25 cellular contexts compared by ENCODE assay signal in the genomic region with DNA sequence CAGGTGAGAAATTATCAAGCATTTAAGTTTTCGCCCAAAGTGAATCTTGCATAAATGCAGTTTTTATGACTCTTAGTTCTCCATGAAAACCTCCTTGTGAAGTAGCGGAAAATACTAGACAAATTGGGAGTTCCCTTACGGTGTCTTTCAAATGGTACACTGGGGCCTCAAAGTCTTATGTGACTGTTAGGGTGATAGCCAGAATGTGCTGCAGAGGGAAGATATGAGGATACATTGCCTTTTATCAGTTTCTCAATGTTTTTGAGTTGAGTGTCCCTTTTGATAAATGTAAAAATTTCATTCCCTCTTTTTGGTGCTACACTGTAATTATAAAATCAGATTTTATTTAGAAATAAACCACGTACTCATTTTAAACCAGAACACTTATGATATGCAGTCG. TPM values are rescaled to one million over a fixed set of nuclear protein-coding genes. Genes with fewer than 3 reads are reported as not detected.
DNase-seq lines count a peak whose midpoint lies in the region; ATAC-seq and TF ChIP-seq lines count a peak whose summit lies in the region.
"Had no signal": no experiment of that assay in that cellular context is flagged by ENCODE, and none has a peak within 500 bp of the region (broad histone marks: within the 10 kb centered on the region; RNA-seq: fewer than 3 reads in every experiment).

No MANE protein-coding gene starts in this region.

- peak overlapping the region; percentile 54 to 98 (median 89) for H3K27ac Mint-ChIP-seq in CD4-positive, alpha-beta memory T cell
- peak overlapping the region; percentile 82 for H3K27ac Mint-ChIP-seq in activated CD8-positive, alpha-beta T cell treated with anti-CD3 and anti-CD28 coated beads, Interleukin-2, amount 10 ng/mL, durations not matched to agents 7 days and 5 days

- H3K9me3 ChIP-seq in CD4-positive, alpha-beta memory T cell (ENCODE audit: control insufficient read depth in 1 of 2, low read length in 2 of 2): no peaks in the 10 kb centered on the region
- H3K9me3 ChIP-seq in heart right ventricle: no peaks in the 10 kb centered on the region
- H3K9me3 ChIP-seq: SK-N-SH, upper lobe of right lung had no signal

- CTCF ChIA-PET in CD4-positive, alpha-beta memory T cell (lab: Charles Lee; ENCODE audit: partially characterized antibody): interaction anchor here (1.5 to 3.4 kb wide), 2 partner anchors 9 to 132 kb away, joined by 3 to 19 read pairs; no protein-coding TSS in a partner anchor
- CTCF ChIA-PET in activated CD8-positive, alpha-beta T cell treated with anti-CD3 and anti-CD28 coated beads, Interleukin-2, amount 10 ng/mL, durations not matched to agents 7 days and 5 days (lab: Charles Lee): interaction anchor here (1.2 to 1.5 kb wide), 2 partner anchors 9 to 125 kb away, joined by 3 read pairs; no protein-coding TSS in a partner anchor

- peak overlapping the region; percentile 49 to 52 for H3K4me3 ChIP-seq in CD4-positive, alpha-beta memory T cell (ENCODE audit: low read length in 2 of 2)
- H3K4me3 ChIP-seq in heart right ventricle: peak overlapping the region in 1 of 10 donors; percentile 41
- H3K4me3 ChIP-seq: lung had no signal

- H3K4me1 Mint-ChIP-seq in CD4-positive, alpha-beta memory T cell: peaks cover 20 to 55% (median 34%) of the 10 kb centered on the region in 4 donors
- peaks cover 40% of the 10 kb centered on the region for H3K4me1 Mint-ChIP-seq in activated CD8-positive, alpha-beta T cell treated with anti-CD3 and anti-CD28 coated beads, Interleukin-2, amount 10 ng/mL, durations not matched to agents 7 days and 5 days (ENCODE audit: low read depth)

- peak overlapping the region; percentile 52 for H3K27ac ChIP-seq in CD4-positive, alpha-beta memory T cell (ENCODE audit: low read depth, low read length)
- no peak overlapping the region for H3K27ac ChIP-seq in heart right ventricle
- H3K27ac ChIP-seq: foreskin keratinocyte, upper lobe of right lung had no signal

- no peaks in the 10 kb centered on the region for H3K27me3 ChIP-seq in CD4-positive, alpha-beta memory T cell (ENCODE audit: insufficient read depth, low read length)
- no peaks in the 10 kb centered on the region for H3K27me3 ChIP-seq in heart right ventricle
- H3K27me3 ChIP-seq: foreskin keratinocyte, upper lobe of right lung had no signal

- TF ChIP-seq POLR2A in erythroblast (IDR thresholded peaks at IDR 0.05; ENCODE audit: low read length): no peak

- TF ChIP-seq CTCF in heart right ventricle (IDR thresholded peaks at IDR 0.05): no peak

- no peak for DNase-seq in CD4-positive, alpha-beta memory T cell
- DNase-seq in HUDEP-2 (lab: John Stamatoyannopoulos, UW; ENCODE audit: unreplicated experiment in 76 of 76) (peak in 48 of 76 experiments; percentile 0 to 76 (median 10)), erythroblast (lab: John Stamatoyannopoulos, UW) (peak; percentile 79 to 90), heart right ventricle (no peak)
- no peak for DNase-seq in activated CD8-positive, alpha-beta T cell treated with anti-CD3 and anti-CD28 coated beads, Interleukin-2, amount 10 ng/mL, durations not matched to agents 7 days and 5 days
- DNase-seq: activated CD4-positive, alpha-beta T cell treated with anti-CD3 and anti-CD28 coated beads for 4 hours; dermis blood vessel endothelial cell; DMS79; foreskin keratinocyte; HCEC 1CT; kidney; NCI-H1105; NCI-H2081; occipital lobe; RPMI8226; SK-N-SH; small intestine; upper lobe of right lung had no signal

- 91 to 95% methylated on average over 5 of the region's 5 CpGs for WGBS in heart right ventricle, 2 donors

- intact Hi-C loops in CD4-positive, alpha-beta memory T cell (cut with micrococcal nuclease): loop anchor here (1.0 to 5.0 kb wide), 4 partner anchors 10 to 387 kb away; a partner anchor contains a TSS
- intact Hi-C loops in heart right ventricle (cut with DNase I): no loop called here

- no peaks in the 10 kb centered on the region for H3K27me3 Mint-ChIP-seq in CD4-positive, alpha-beta memory T cell
- no peaks in the 10 kb centered on the region for H3K27me3 Mint-ChIP-seq in activated CD8-positive, alpha-beta T cell treated with anti-CD3 and anti-CD28 coated beads, Interleukin-2, amount 10 ng/mL, durations not matched to agents 7 days and 5 days (ENCODE audit: low read depth)

- H3K9me3 Mint-ChIP-seq in CD4-positive, alpha-beta memory T cell: peaks cover 0 to 1% (median 0%) of the 10 kb centered on the region in 8 donors
- no peaks in the 10 kb centered on the region for H3K9me3 Mint-ChIP-seq in activated CD8-positive, alpha-beta T cell treated with anti-CD3 and anti-CD28 coated beads, Interleukin-2, amount 10 ng/mL, durations not matched to agents 7 days and 5 days (ENCODE audit: insufficient read depth)

- H3K36me3 ChIP-seq in CD4-positive, alpha-beta memory T cell (ENCODE audit: insufficient read depth, low read length): no peaks in the 10 kb centered on the region
- no peaks in the 10 kb centered on the region for H3K36me3 ChIP-seq in heart right ventricle
- H3K36me3 ChIP-seq: upper lobe of right lung had no signal

- peak overlapping the region; percentile 92 to 98 (median 96) for H3K4me3 Mint-ChIP-seq in CD4-positive, alpha-beta memory T cell
- H3K4me3 Mint-ChIP-seq in activated CD8-positive, alpha-beta T cell treated with anti-CD3 and anti-CD28 coated beads, Interleukin-2, amount 10 ng/mL, durations not matched to agents 7 days and 5 days: peak overlapping the region; percentile 81

- H3K36me3 Mint-ChIP-seq in CD4-positive, alpha-beta memory T cell: peaks cover 0 to 15% of the 10 kb centered on the region in 2 donors
- peaks cover 15% of the 10 kb centered on the region for H3K36me3 Mint-ChIP-seq in activated CD8-positive, alpha-beta T cell treated with anti-CD3 and anti-CD28 coated beads, Interleukin-2, amount 10 ng/mL, durations not matched to agents 7 days and 5 days (ENCODE audit: low read depth)

- POLR2A ChIA-PET in CD4-positive, alpha-beta memory T cell (lab: Charles Lee; ENCODE audit: partially characterized antibody): interaction anchor here (1.3 to 6.2 kb wide), 3 partner anchors 9 to 132 kb away, joined by 3 to 77 read pairs (median 17); no protein-coding TSS in a partner anchor
- POLR2A ChIA-PET in activated CD8-positive, alpha-beta T cell treated with anti-CD3 and anti-CD28 coated beads, Interleukin-2, amount 10 ng/mL, durations not matched to agents 7 days and 5 days (lab: Charles Lee): interaction anchor here (0.6 to 4.0 kb wide), 7 partner anchors 9 to 386 kb away, joined by 3 to 22 read pairs (median 4); no protein-coding TSS in a partner anchor

- peaks cover 42% of the 10 kb centered on the region for H3K4me1 ChIP-seq in CD4-positive, alpha-beta memory T cell (ENCODE audit: insufficient read depth, low read length)
- H3K4me1 ChIP-seq in heart right ventricle: no peaks in the 10 kb centered on the region
- H3K4me1 ChIP-seq: foreskin keratinocyte, upper lobe of right lung had no signal

- ATAC-seq in activated CD8-positive, alpha-beta T cell treated with anti-CD3 and anti-CD28 coated beads, Interleukin-2, amount 10 ng/mL, durations not matched to agents 7 days and 5 days: peak; percentile 34
- ATAC-seq in GM18870 (IDR thresholded peaks at IDR 0.05; ENCODE audit: unreplicated experiment) (no peak), heart right ventricle (no peak), GM21723 (IDR thresholded peaks at IDR 0.05; ENCODE audit: unreplicated experiment) (no peak)
- ATAC-seq: upper lobe of right lung had no signal

RNA-seq across cellular contexts. Expression of a gene that starts 2.7 kb away (rescaled TPM):
- total RNA-seq in CD4-positive, alpha-beta memory T cell: 10 to 100 TPM; 50.3 to 53.1 TPM
- 10 to 100 TPM; 64.3 to 85.1 TPM for polyA plus RNA-seq in CD4-positive, alpha-beta memory T cell
- 10 to 100 TPM; 42.0 to 42.1 TPM for total RNA-seq in activated CD8-positive, alpha-beta T cell treated with anti-CD3 and anti-CD28 coated beads, Interleukin-2, amount 10 ng/mL, durations not matched to agents 7 days and 5 days
- 1 to 10 TPM in 1 of 10 donors, under 1 TPM in 4, not detected in 5; 0.11 to 1.6 (median 0.13) TPM for total RNA-seq in heart right ventricle
- polyA plus RNA-seq in heart right ventricle: under 1 TPM; 0.03 to 0.15 TPM
- total RNA-seq: dermis blood vessel endothelial cell, foreskin keratinocyte, HT1080, LHCN-M2, NCI-H460, occipital lobe had no signal
- polyA plus RNA-seq: foreskin keratinocyte, SK-N-SH had no signal

RNA-seq across cellular contexts. Expression of a gene that starts 16.6 kb away (rescaled TPM):
- total RNA-seq in CD4-positive, alpha-beta memory T cell: not detected
- polyA plus RNA-seq in CD4-positive, alpha-beta memory T cell: not detected
- total RNA-seq in activated CD8-positive, alpha-beta T cell treated with anti-CD3 and anti-CD28 coated beads, Interleukin-2, amount 10 ng/mL, durations not matched to agents 7 days and 5 days: not detected
- not detected for total RNA-seq in heart right ventricle
- polyA plus RNA-seq in heart right ventricle: not detected
- total RNA-seq: cardiac septum, dermis blood vessel endothelial cell, foreskin keratinocyte, kidney, LHCN-M2, lung, NCI-H460, occipital lobe, upper lobe of right lung had no signal
- polyA plus RNA-seq: foreskin keratinocyte, SK-N-SH, small intestine had no signal

Comparison
In these comparisons a context has a peak if more than half of its experiments do, and no peak if none do; other contexts are left out.
1. DNase-seq: peak in HUDEP-2 (48 of 76) and erythroblast (2 of 2); none in CD4-positive, alpha-beta memory T cell (0 of 5), activated CD8-positive, alpha-beta T cell treated with anti-CD3 and anti-CD28 coated beads, Interleukin-2, amount 10 ng/mL, durations not matched to agents 7 days and 5 days (single experiment) and heart right ventricle (0 of 2).
2. RNA of a gene that starts 2.7 kb away (total RNA-seq): 50.3 to 53.1 TPM in CD4-positive, alpha-beta memory T cell and 42.0 to 42.1 TPM in activated CD8-positive, alpha-beta T cell treated with anti-CD3 and anti-CD28 coated beads, Interleukin-2, amount 10 ng/mL, durations not matched to agents 7 days and 5 days; 0.11 to 1.6 TPM in heart right ventricle; every median in the first group is over 10 times any median in the second.